Comparison of ENCODE assay signal across 19 cellular contexts in genomic region chr15:29039466-29040366, GRCh38.
DNase-seq lines count a peak whose midpoint lies in the region; TF ChIP-seq lines count a peak whose summit lies in the region.
"Had no signal": no experiment of that assay in that cellular context is flagged by ENCODE, and none has a peak within 500 bp of the region (broad histone marks: within the 10 kb centered on the region; RNA-seq: fewer than 3 reads in every experiment).

No MANE protein-coding gene starts in this region.

- H3K27ac ChIP-seq in temporal lobe (ENCODE audit: low read depth, low read length) (peak overlapping the region; percentile 44), hepatocyte (no peak overlapping the region)
- H3K27ac ChIP-seq: GM23248, PC-9, suprapubic skin had no signal

- H3K4me3 Mint-ChIP-seq in activated naive CD8-positive, alpha-beta T cell: no peak overlapping the region
- H3K4me3 Mint-ChIP-seq: activated B cell treated with CpG ODN at 0.5 μM for 24 hours; activated T-helper 1 cell treated with anti-CD3 and anti-CD28 coated beads, Interleukin-12 subunit alpha, Interleukin-12 subunit beta, Interleukin-2, Interleukin-4 antibody, amounts not matched to agents 30 ng/mL and 10 ng/mL and 1 ng/mL, durations not matched to agents 14 hours and 24 hours and 36 hours; memory B cell had no signal

- peaks cover 4% of the 10 kb centered on the region for H3K4me1 ChIP-seq in hepatocyte (ENCODE audit: insufficient read depth)
- H3K4me1 ChIP-seq: suprapubic skin had no signal

- peaks cover 5% of the 10 kb centered on the region for H3K36me3 Mint-ChIP-seq in activated naive CD8-positive, alpha-beta T cell
- H3K36me3 Mint-ChIP-seq: memory B cell had no signal

- H3K36me3 ChIP-seq in hepatocyte (replicated peaks; ENCODE audit: insufficient read depth, low read depth): no peaks in the 10 kb centered on the region
- H3K36me3 ChIP-seq: suprapubic skin had no signal

- H3K4me1 Mint-ChIP-seq in activated naive CD8-positive, alpha-beta T cell (ENCODE audit: low read depth): peaks cover 79% of the 10 kb centered on the region
- H3K4me1 Mint-ChIP-seq: activated B cell treated with CpG ODN at 0.5 μM for 24 hours, memory B cell had no signal

- H3K4me2 ChIP-seq in hepatocyte: no peak overlapping the region
- H3K4me2 ChIP-seq: PC-9 had no signal

- no peaks in the 10 kb centered on the region for H3K27me3 Mint-ChIP-seq in activated naive CD8-positive, alpha-beta T cell
- H3K27me3 Mint-ChIP-seq: activated B cell treated with CpG ODN at 0.5 μM for 24 hours, memory B cell had no signal

- TF ChIP-seq CTCF in hepatocyte (IDR thresholded peaks at IDR 0.05; ENCODE audit: poor library complexity): no peak

- H3K9me3 Mint-ChIP-seq in activated naive CD8-positive, alpha-beta T cell (ENCODE audit: low read depth): no peaks in the 10 kb centered on the region
- H3K9me3 Mint-ChIP-seq: activated B cell treated with CpG ODN at 0.5 μM for 24 hours; activated T-helper 1 cell treated with anti-CD3 and anti-CD28 coated beads, Interleukin-12 subunit alpha, Interleukin-12 subunit beta, Interleukin-2, Interleukin-4 antibody, amounts not matched to agents 30 ng/mL and 10 ng/mL and 1 ng/mL, durations not matched to agents 14 hours and 24 hours and 36 hours; memory B cell had no signal

- no peaks in the 10 kb centered on the region for H3K27me3 ChIP-seq in hepatocyte
- H3K27me3 ChIP-seq: suprapubic skin had no signal

- no peaks in the 10 kb centered on the region for H4K20me1 ChIP-seq in hepatocyte (ENCODE audit: insufficient read depth, poor library complexity, severe bottlenecking)

- no peak overlapping the region for H3K4me3 ChIP-seq in hepatocyte
- H3K4me3 ChIP-seq: GM23248, K562, PC-9, suprapubic skin had no signal

- H3K9me3 ChIP-seq in hepatocyte (ENCODE audit: low read depth): no peaks in the 10 kb centered on the region
- H3K9me3 ChIP-seq: suprapubic skin had no signal

- DNase-seq in stimulated activated CD4-positive, alpha-beta T cell treated with anti-CD3 and anti-CD28 coated beads, Interleukin-1b, Interleukin-23, amount 100 ng/mL, for 48 hours: peak; percentile 16
- no peak for DNase-seq in stimulated activated CD4-positive, alpha-beta T cell treated with anti-CD3 and anti-CD28 coated beads, Interleukin-4, amount 100 ng/mL, for 4 hours
- DNase-seq in iPS-NIHi11 (ENCODE audit: low spot score) (peak; percentile 47), ACHN (no peak), putamen (ENCODE audit: low spot score) (no peak), hepatocyte (ENCODE audit: low spot score) (no peak)
- DNase-seq: activated B cell treated with CpG ODN at 0.5 μM for 24 hours; effector CD8-positive, alpha-beta T cell; GM23248; NCI-H1436 treated with DMSO at 0.1 percent for 48 hours; NCI-H510A treated with DMSO at 0.1 percent for 48 hours; occipital lobe; PC-9 had no signal

- H2AFZ ChIP-seq in hepatocyte: no peak overlapping the region
- H2AFZ ChIP-seq: GM23248, PC-9 had no signal

- H3K79me2 ChIP-seq in hepatocyte: no peaks in the 10 kb centered on the region

- 84% methylated on average over 13 of the region's 13 CpGs for WGBS in hepatocyte (ENCODE audit: low lambda C conversion rate, missing lambda C conversion rate)

- in situ Hi-C loops in ACHN (cut with HindIII; ENCODE audit: low pct_ligation_motif_present, low pct_unique_long_range_greater_than_20kb, low sequenced_read_pairs): no loop called here

- peak overlapping the region; percentile 66 for H3K27ac Mint-ChIP-seq in activated naive CD8-positive, alpha-beta T cell
- H3K27ac Mint-ChIP-seq: activated B cell treated with CpG ODN at 0.5 μM for 24 hours; activated T-helper 1 cell treated with anti-CD3 and anti-CD28 coated beads, Interleukin-12 subunit alpha, Interleukin-12 subunit beta, Interleukin-2, Interleukin-4 antibody, amounts not matched to agents 30 ng/mL and 10 ng/mL and 1 ng/mL, durations not matched to agents 14 hours and 24 hours and 36 hours; memory B cell had no signal

- H3K9me2 ChIP-seq in hepatocyte (replicated peaks; ENCODE audit: insufficient read depth): no peaks in the 10 kb centered on the region

Comparison
In these comparisons a context has a peak if more than half of its experiments do, and no peak if none do; other contexts are left out.
1. DNase-seq: peak in stimulated activated CD4-positive, alpha-beta T cell treated with anti-CD3 and anti-CD28 coated beads, Interleukin-1b, Interleukin-23, amount 100 ng/mL, for 48 hours (single experiment) and iPS-NIHi11 (single experiment); none in stimulated activated CD4-positive, alpha-beta T cell treated with anti-CD3 and anti-CD28 coated beads, Interleukin-4, amount 100 ng/mL, for 4 hours (0 of 2), ACHN (single experiment), putamen (single experiment) and hepatocyte (single experiment).